Comparison of ENCODE assay signal across 26 cellular contexts in genomic region chr13:66640231-66640630, GRCh38.
A peak's percentile ranks its signal among the peaks of the same experiment; 100 is the strongest.
DNase-seq lines count a peak whose midpoint lies in the region; ATAC-seq and TF ChIP-seq lines count a peak whose summit lies in the region.
"Had no signal": no experiment of that assay in that cellular context is flagged by ENCODE, and none has a peak within 500 bp of the region (broad histone marks: within the 10 kb centered on the region; RNA-seq: fewer than 3 reads in every experiment).

No MANE protein-coding gene starts in this region.

- H3K9me3 Mint-ChIP-seq in nephron progenitor cell = no peaks in the 10 kb centered on the region
- H3K9me3 Mint-ChIP-seq in activated CD8-positive, alpha-beta T cell treated with anti-CD3 and anti-CD28 coated beads, Interleukin-2, amount 10 ng/mL, durations not matched to agents 7 days and 5 days (ENCODE audit: insufficient read depth) = peaks cover 2% of the 10 kb centered on the region
- H3K9me3 Mint-ChIP-seq: H9, IgD-negative memory B cell had no signal

- H3K27me3 Mint-ChIP-seq in nephron progenitor cell (ENCODE audit: low read depth, poor library complexity) = no peaks in the 10 kb centered on the region
- no peaks in the 10 kb centered on the region for H3K27me3 Mint-ChIP-seq in activated CD8-positive, alpha-beta T cell treated with anti-CD3 and anti-CD28 coated beads, Interleukin-2, amount 10 ng/mL, durations not matched to agents 7 days and 5 days (ENCODE audit: low read depth)
- H3K27me3 Mint-ChIP-seq: activated CD4-positive, alpha-beta memory T cell treated with anti-CD3 and anti-CD28 coated beads for 36 hours; IgD-negative memory B cell had no signal

- no peaks in the 10 kb centered on the region for H3K27me3 ChIP-seq in osteoblast (ENCODE audit: insufficient read depth, low read length)
- H3K27me3 ChIP-seq: adrenal gland, gastroesophageal sphincter, neutrophil had no signal

- no peak overlapping the region for H3K4me2 ChIP-seq in osteoblast (ENCODE audit: insufficient read depth, low read length)
- H3K4me2 ChIP-seq: SK-N-SH had no signal

- H3K27ac Mint-ChIP-seq in nephron progenitor cell = peak overlapping the region; percentile 17
- H3K27ac Mint-ChIP-seq in activated CD8-positive, alpha-beta T cell treated with anti-CD3 and anti-CD28 coated beads, Interleukin-2, amount 10 ng/mL, durations not matched to agents 7 days and 5 days = no peak overlapping the region
- H3K27ac Mint-ChIP-seq: activated CD4-positive, alpha-beta memory T cell treated with anti-CD3 and anti-CD28 coated beads for 36 hours; H9; IgD-negative memory B cell had no signal

- H3K4me1 ChIP-seq in osteoblast (ENCODE audit: insufficient read depth, low read length) = peaks cover 2% of the 10 kb centered on the region
- H3K4me1 ChIP-seq: adrenal gland, gastroesophageal sphincter had no signal

- H2AFZ ChIP-seq in osteoblast (ENCODE audit: low read length) = no peak overlapping the region

- H4K20me1 ChIP-seq in osteoblast (ENCODE audit: insufficient read depth, low read length) = no peaks in the 10 kb centered on the region

- H3K36me3 Mint-ChIP-seq in nephron progenitor cell (ENCODE audit: low read depth) = no peaks in the 10 kb centered on the region
- H3K36me3 Mint-ChIP-seq in activated CD8-positive, alpha-beta T cell treated with anti-CD3 and anti-CD28 coated beads, Interleukin-2, amount 10 ng/mL, durations not matched to agents 7 days and 5 days (ENCODE audit: low read depth) = no peaks in the 10 kb centered on the region
- H3K36me3 Mint-ChIP-seq: activated CD4-positive, alpha-beta memory T cell treated with anti-CD3 and anti-CD28 coated beads for 36 hours; IgD-negative memory B cell had no signal

- TF ChIP-seq CTCF in nephron progenitor cell (IDR thresholded peaks at IDR 0.05) = no peak
- TF ChIP-seq CTCF in osteoblast (IDR thresholded peaks at IDR 0.05; ENCODE audit: extremely low read depth, low read depth, low read length) = no peak

- no peak overlapping the region for H3K4me3 ChIP-seq in osteoblast (ENCODE audit: insufficient read depth, low read length)
- H3K4me3 ChIP-seq: adrenal gland, gastroesophageal sphincter had no signal

- H3K79me2 ChIP-seq in osteoblast (ENCODE audit: insufficient read depth, low read length) = no peaks in the 10 kb centered on the region

- H3K4me3 Mint-ChIP-seq in nephron progenitor cell = no peak overlapping the region
- H3K4me3 Mint-ChIP-seq in activated CD8-positive, alpha-beta T cell treated with anti-CD3 and anti-CD28 coated beads, Interleukin-2, amount 10 ng/mL, durations not matched to agents 7 days and 5 days = no peak overlapping the region
- H3K4me3 Mint-ChIP-seq: activated CD4-positive, alpha-beta memory T cell treated with anti-CD3 and anti-CD28 coated beads for 36 hours; H9; IgD-negative memory B cell had no signal

- no peak overlapping the region for H3K27ac ChIP-seq in osteoblast (ENCODE audit: low read depth, low read length)
- H3K27ac ChIP-seq: adrenal gland, C4-2B, gastroesophageal sphincter, neutrophil had no signal

- no peak for DNase-seq in nephron progenitor cell
- no peak for DNase-seq in activated CD8-positive, alpha-beta T cell treated with anti-CD3 and anti-CD28 coated beads, Interleukin-2, amount 10 ng/mL, durations not matched to agents 7 days and 5 days
- DNase-seq in NCI-H1105 (lab: John Stamatoyannopoulos, UW) = no peak
- DNase-seq in osteoblast (ENCODE audit: insufficient read length, low spot score, missing footprints) = no peak
- DNase-seq: activated CD4-positive, alpha-beta memory T cell treated with anti-CD3 and anti-CD28 coated beads for 36 hours; activated gamma-delta T cell; activated T-cell treated with anti-CD3 and anti-CD28 coated beads for 4 hours; adrenal gland; H9; islet precursor cell; NCI-H1436; NCI-H524 treated with DMSO at 0.1 percent for 48 hours; retina; RPMI8226; SK-N-SH; stimulated activated CD4-positive, alpha-beta T cell treated with anti-CD3 and anti-CD28 coated beads, Interleukin-2, amount 100 ng/mL, for 48 hours; stimulated activated naive CD4-positive, alpha-beta T cell treated with Interleukin-2 at 50 U/mL for 16 hours; T1000 had no signal

- no peaks in the 10 kb centered on the region for H3K9me3 ChIP-seq in osteoblast (ENCODE audit: low read depth, low read length)
- H3K9me3 ChIP-seq: adrenal gland, gastroesophageal sphincter, neutrophil, SK-N-SH had no signal

- POLR2A ChIA-PET in activated CD8-positive, alpha-beta T cell treated with anti-CD3 and anti-CD28 coated beads, Interleukin-2, amount 10 ng/mL, durations not matched to agents 7 days and 5 days (lab: Charles Lee) = no interaction called here

- CTCF ChIA-PET in activated CD8-positive, alpha-beta T cell treated with anti-CD3 and anti-CD28 coated beads, Interleukin-2, amount 10 ng/mL, durations not matched to agents 7 days and 5 days (lab: Charles Lee) = no interaction called here

- ATAC-seq in GM19023 (IDR thresholded peaks at IDR 0.05; ENCODE audit: unreplicated experiment) (peak; percentile 62), HG02623 (IDR thresholded peaks at IDR 0.05; ENCODE audit: unreplicated experiment) (peak; percentile 52), HG03460 (IDR thresholded peaks at IDR 0.05; ENCODE audit: unreplicated experiment) (peak; percentile 47), GM18519 (IDR thresholded peaks at IDR 0.05; ENCODE audit: low FRiP score, unreplicated experiment) (no peak)
- ATAC-seq in activated CD8-positive, alpha-beta T cell treated with anti-CD3 and anti-CD28 coated beads, Interleukin-2, amount 10 ng/mL, durations not matched to agents 7 days and 5 days = no peak
- ATAC-seq: gastroesophageal sphincter had no signal

- no peaks in the 10 kb centered on the region for H3K36me3 ChIP-seq in osteoblast (ENCODE audit: insufficient read depth, low read length)
- H3K36me3 ChIP-seq: adrenal gland, gastroesophageal sphincter, neutrophil had no signal

- peaks cover 19% of the 10 kb centered on the region for H3K4me1 Mint-ChIP-seq in nephron progenitor cell
- no peaks in the 10 kb centered on the region for H3K4me1 Mint-ChIP-seq in activated CD8-positive, alpha-beta T cell treated with anti-CD3 and anti-CD28 coated beads, Interleukin-2, amount 10 ng/mL, durations not matched to agents 7 days and 5 days (ENCODE audit: low read depth)

Comparison
In these comparisons a context has a peak if more than half of its experiments do, and no peak if none do; other contexts are left out.
1. ATAC-seq: peak in GM19023 (single experiment), HG02623 (single experiment) and HG03460 (single experiment); none in activated CD8-positive, alpha-beta T cell treated with anti-CD3 and anti-CD28 coated beads, Interleukin-2, amount 10 ng/mL, durations not matched to agents 7 days and 5 days (single experiment) and GM18519 (single experiment).